Comparison of ENCODE assay signal across 18 cellular contexts in genomic region chr2:112814278-112814677, GRCh38. TPM values are rescaled to one million over a fixed set of nuclear protein-coding genes. Genes with fewer than 3 reads are reported as not detected.
DNase-seq lines count a peak whose midpoint lies in the region; ATAC-seq, FAIRE-seq and TF ChIP-seq lines count a peak whose summit lies in the region.
"Had no signal": no experiment of that assay in that cellular context is flagged by ENCODE, and none has a peak within 500 bp of the region (broad histone marks: within the 10 kb centered on the region; RNA-seq: fewer than 3 reads in every experiment).

No MANE protein-coding gene starts in this region.

- no peak overlapping the region for H2BK15ac ChIP-seq in H1 (ENCODE audit: low read length)

- H2AK5ac ChIP-seq in H1 (ENCODE audit: low read depth, low read length) = no peak overlapping the region; the same call in 1 of the 2 replicates

- WGBS in H1 (ENCODE audit: extremely low coverage in 1 of 2, insufficient coverage in 1 of 2, insufficient read length in 1 of 2, insufficient replicate concordance in 2 of 2, low coverage in 1 of 2, low lambda C conversion rate in 2 of 2, missing lambda C conversion rate in 1 of 2), 2 experiments = 45% methylated on average over 2 of the region's 2 CpGs; no CpG with 5 or more reads in 1 of the 2 experiments

- peak overlapping the region; percentile 66; the same call in 1 of the 2 replicates for H2BK20ac ChIP-seq in H1 (ENCODE audit: low read length)

- H3K9ac ChIP-seq in H1 (replicated peaks in 1 of 4; ENCODE audit: extremely low read depth in 1 of 4, low read depth in 3 of 4, low read length in 3 of 4) = no peak overlapping the region

- peak overlapping the region; percentile 94 for H3K27ac Mint-ChIP-seq in mesothelial cell of epicardium
- H3K27ac Mint-ChIP-seq: CD14-positive monocyte had no signal

- H3K4me1 Mint-ChIP-seq in mesothelial cell of epicardium = peaks cover 37% of the 10 kb centered on the region

- H4K8ac ChIP-seq in H1 (ENCODE audit: extremely low read depth, insufficient read depth, low read length) = no peak overlapping the region

- no peak overlapping the region for H3K56ac ChIP-seq in H1 (replicated peaks; ENCODE audit: insufficient read length, low read depth, low read length)

- H3K27ac ChIP-seq in Panc1 (ENCODE audit: low read length) (no peak overlapping the region; the same call in 1 of the 2 replicates), H1 (ENCODE audit: low read depth, low read length) (no peak overlapping the region)
- H3K27ac ChIP-seq: cardiac muscle cell, lower lobe of right lung, thoracic aorta had no signal

- H4K91ac ChIP-seq in H1 (replicated peaks; ENCODE audit: insufficient read length, low read length) = no peak overlapping the region

- peak overlapping the region; percentile 69; the same call in 1 of the 2 replicates for H2BK5ac ChIP-seq in H1 (ENCODE audit: low read depth, low read length)

- H3K79me1 ChIP-seq in H1 (ENCODE audit: low read depth, low read length) = no peaks in the 10 kb centered on the region

- H4K20me1 ChIP-seq in H1 (replicated peaks in 1 of 2; ENCODE audit: control insufficient read depth in 1 of 2, insufficient read depth in 2 of 2, low read length in 2 of 2) = no peaks in the 10 kb centered on the region

- H3K4me1 ChIP-seq in Panc1 (ENCODE audit: control insufficient read depth, insufficient read depth, low read length) (no peaks in the 10 kb centered on the region), H1 (replicated peaks in 1 of 4; ENCODE audit: control insufficient read depth in 3 of 4, insufficient read depth in 4 of 4, low read length in 3 of 4) (peaks cover 0 to 30% (median 8%) of the 10 kb centered on the region in 4 experiments; a peak in 6 of 7 replicates)

- no peak overlapping the region for H4K5ac ChIP-seq in H1 (ENCODE audit: insufficient read length, low read depth, low read length)

- H3K18ac ChIP-seq in H1 (ENCODE audit: extremely low read depth, low read length) = 0 out of 2 replicates have a peak overlapping the region, but pooled peaks have one; percentile 10

- BruUV-seq in Panc1 (replicated peaks; lab: Mats Ljungman, UMichigan) = no TSS peak

- H3K4me2 ChIP-seq in H1 (ENCODE audit: insufficient read depth in 1 of 2, low read depth in 2 of 2, low read length in 2 of 2) = peak overlapping the region; percentile 20 to 46; a peak in 2 of 4 replicates

- no peak overlapping the region for H3K23ac ChIP-seq in H1 (ENCODE audit: insufficient read length)

- CTCF ChIA-PET in Panc1 (lab: Charles Lee) = no interaction called here
- CTCF ChIA-PET in H1 (lab: Charles Lee; ENCODE audit: partially characterized antibody) = interaction anchor here (1.2 to 2.1 kb wide), 5 partner anchors 13 to 71 kb away, joined by 3 to 8 read pairs (median 4); partner anchors contain the start of gene IL1B

- in situ Hi-C loops in Panc1 (cut with HindIII; ENCODE audit: low pct_unique_long_range_greater_than_20kb, low sequenced_read_pairs) = no loop called here

- no peaks in the 10 kb centered on the region for H3K9me3 Mint-ChIP-seq in mesothelial cell of epicardium

- ATAC-seq in Panc1 (peak; percentile 83), HG03460 (IDR thresholded peaks at IDR 0.05; ENCODE audit: unreplicated experiment) (no peak)
- ATAC-seq: lower lobe of right lung had no signal

- H3K14ac ChIP-seq in H1 (ENCODE audit: insufficient read length) = no peak overlapping the region

- FAIRE-seq in H1 (lab: Jason Lieb, UNC) = no peak
- FAIRE-seq: RCC 7860 had no signal

- POLR2A ChIA-PET in Panc1 (lab: Charles Lee) (no interaction called here), H1 (lab: Charles Lee; ENCODE audit: partially characterized antibody) (interaction anchor here (0.6 to 0.8 kb wide), 2 partner anchors 32 to 323 kb away, joined by 3 read pairs; no protein-coding TSS in a partner anchor)

- peak; percentile 75 for DNase-seq in AG20443 (ENCODE audit: low spot score)
- no peak for DNase-seq in Panc1 (ENCODE audit: low read depth, low spot score)
- peak in 1 of 2 experiments; percentile 46 for DNase-seq in H1 (ENCODE audit: low read depth in 1 of 2, low spot score in 2 of 2)
- no peak for DNase-seq in mesothelial cell of epicardium (ENCODE audit: low spot score in 2 of 2, unreplicated experiment in 2 of 2)
- DNase-seq in NCI-H2227 (lab: John Stamatoyannopoulos, UW; ENCODE audit: unreplicated experiment) = no peak
- no peak for DNase-seq in erythroblast (lab: John Stamatoyannopoulos, UW)
- DNase-seq in stimulated activated CD4-positive, alpha-beta T cell treated with anti-CD3 and anti-CD28 coated beads, Interleukin-2, amount 100 ng/mL, for 48 hours = no peak
- DNase-seq: activated T-cell treated with anti-CD3 and anti-CD28 coated beads for 4 hours, foreskin melanocyte, lower lobe of right lung, NCI-H345 had no signal

- H2AFZ ChIP-seq in H1 (ENCODE audit: low read length) = 0 out of 2 replicates have a peak overlapping the region, but pooled peaks have one; percentile 2

- H3K9me3 ChIP-seq in Panc1 (ENCODE audit: control insufficient read depth, insufficient read depth, low read depth, low read length) (no peaks in the 10 kb centered on the region), H1 (ENCODE audit: insufficient read depth in 2 of 2, low read depth in 1 of 2, low read length in 1 of 2) (no peaks in the 10 kb centered on the region)
- H3K9me3 ChIP-seq: HAP-1, lower lobe of right lung, thoracic aorta had no signal

- peak overlapping the region; percentile 91 for H2BK12ac ChIP-seq in H1 (ENCODE audit: low read depth, low read length)

- H2BK120ac ChIP-seq in H1 (replicated peaks; ENCODE audit: low read depth, low read length) = no peak overlapping the region

- no peak for TF ChIP-seq RAD21 in H1 (IDR thresholded peaks at IDR 0.05 in 1 of 2, conservative IDR thresholded peaks at IDR 0.05 in 1 of 2; ENCODE audit: low read depth in 2 of 2, low read length in 2 of 2)

- H3K4me3 ChIP-seq in Panc1 (ENCODE audit: low read depth in 2 of 2, low read length in 2 of 2) = no peak overlapping the region
- H3K4me3 ChIP-seq in H1 (ENCODE audit: extremely low read depth in 1 of 4, insufficient read depth in 2 of 4, low read depth in 3 of 4, low read length in 4 of 4) = no peak overlapping the region
- H3K4me3 ChIP-seq: cardiac muscle cell, HAP-1, lower lobe of right lung, thoracic aorta had no signal

- no peaks in the 10 kb centered on the region for H3K36me3 Mint-ChIP-seq in mesothelial cell of epicardium
- H3K36me3 Mint-ChIP-seq: CD14-positive monocyte had no signal

- no peak for TF ChIP-seq POLR2A in H1 (IDR thresholded peaks at IDR 0.05; ENCODE audit: control extremely low read depth in 1 of 2, low read depth in 2 of 2, low read length in 2 of 2)
- no peak for TF ChIP-seq POLR2A in erythroblast (IDR thresholded peaks at IDR 0.05; ENCODE audit: low read length)

- H3K4ac ChIP-seq in H1 (replicated peaks; ENCODE audit: insufficient read length, low read depth, low read length) = no peak overlapping the region

- H3K27me3 Mint-ChIP-seq in mesothelial cell of epicardium (ENCODE audit: low read depth) = no peaks in the 10 kb centered on the region

- no peaks in the 10 kb centered on the region for H3K36me3 ChIP-seq in Panc1 (ENCODE audit: control insufficient read depth, insufficient read depth, low read length)
- H3K36me3 ChIP-seq in H1 (ENCODE audit: control insufficient read depth in 2 of 4, insufficient read depth in 4 of 4, low read length in 3 of 4) = no peaks in the 10 kb centered on the region
- H3K36me3 ChIP-seq: cardiac muscle cell, HAP-1, lower lobe of right lung, thoracic aorta had no signal

- no peaks in the 10 kb centered on the region for H3K23me2 ChIP-seq in H1 (ENCODE audit: low read depth, low read length)

- intact Hi-C loops in Panc1 (cut with micrococcal nuclease; ENCODE audit: unreplicated experiment) = no loop called here

- no peaks in the 10 kb centered on the region for H3K79me2 ChIP-seq in H1 (ENCODE audit: control insufficient read depth in 1 of 2, insufficient read depth in 2 of 2, low read length in 2 of 2)

- TF ChIP-seq CTCF in Panc1 (IDR thresholded peaks at IDR 0.05) = no peak
- peak in 1 of 3 experiments; percentile 17; a peak in 1 of 4 replicates for TF ChIP-seq CTCF in H1 (IDR thresholded peaks at IDR 0.05; ENCODE audit: control extremely low read depth in 1 of 3, insufficient read depth in 1 of 3, low read depth in 1 of 3, low read length in 3 of 3)
- TF ChIP-seq CTCF in mesothelial cell of epicardium (IDR thresholded peaks at IDR 0.05; ENCODE audit: unreplicated experiment) = no peak

- TF ChIP-seq EP300 in H1 (IDR thresholded peaks at IDR 0.05; ENCODE audit: borderline replicate concordance in 1 of 2, low read depth in 2 of 2, low read length in 2 of 2) = no peak

- H3K27me3 ChIP-seq in Panc1 (ENCODE audit: control insufficient read depth, insufficient read depth, low read length) (no peaks in the 10 kb centered on the region), H1 (replicated peaks in 1 of 4; ENCODE audit: control insufficient read depth in 3 of 4, extremely low read depth in 1 of 4, insufficient read depth in 3 of 4, low read length in 3 of 4) (no peaks in the 10 kb centered on the region)
- H3K27me3 ChIP-seq: cardiac muscle cell had no signal

- no peak overlapping the region for H3K4me3 Mint-ChIP-seq in mesothelial cell of epicardium
- H3K4me3 Mint-ChIP-seq: CD14-positive monocyte had no signal

RNA-seq across cellular contexts. Expression of gene IL1B, which starts 22.3 kb away (rescaled TPM):
- total RNA-seq in Panc1 (2021; ENCODE audit: unreplicated experiment) (not detected), mesothelial cell of epicardium (1.3 to 1.7 TPM (median 1.4 TPM) in 3 replicates)
- polyA plus RNA-seq in Panc1 (2012; ENCODE audit: insufficient read length) = not detected
- total RNA-seq in H1 (2021; fragmentation: NEBNext Ultra II Directional; extraction: Animal tissue kit (Norgen Biotek cat#: 25700)) = not detected in 2 replicates
- polyA plus RNA-seq in H1 (2011; rRNA removed) = not detected in 2 replicates
- polyA plus RNA-seq in H1 (2011; cell fraction: cytosol; rRNA removed) = 0.12 TPM
- polyA plus RNA-seq in H1 (2011; cell fraction: nucleus; rRNA removed) = not detected
- not detected in 4 replicates for polyA plus RNA-seq in H1 (2012, experiment 1 of 2)
- not detected for polyA plus RNA-seq in H1 (2012, experiment 2 of 2)
- polyA plus RNA-seq in H1 (2013, experiment 1 of 2) = not detected
- not detected for polyA plus RNA-seq in H1 (2013, experiment 2 of 2)
- polyA minus RNA-seq in H1 (2011; rRNA and poly(A)+ RNA removed) = 1.5 TPM in 1 of 2 replicates, not detected in the other
- not detected for polyA minus RNA-seq in H1 (2011; cell fraction: cytosol; rRNA and poly(A)+ RNA removed)
- not detected for polyA minus RNA-seq in H1 (2011; cell fraction: nucleus; rRNA and poly(A)+ RNA removed)
- total RNA-seq: cardiac muscle cell, pulmonary artery endothelial cell had no signal
- polyA plus RNA-seq: cardiac muscle cell had no signal

RNA-seq across cellular contexts. Expression of gene IL1A, which starts 30.0 kb away (rescaled TPM):
- not detected for total RNA-seq in Panc1 (2021; ENCODE audit: unreplicated experiment)
- not detected for polyA plus RNA-seq in Panc1 (2012; ENCODE audit: insufficient read length)
- total RNA-seq in H1 (2021; fragmentation: NEBNext Ultra II Directional; extraction: Animal tissue kit (Norgen Biotek cat#: 25700)) = 0.34 and 0.74 TPM in 2 replicates
- polyA plus RNA-seq in H1 (2011; rRNA removed) = 0.25 and 0.32 TPM in 2 replicates
- 0.25 TPM for polyA plus RNA-seq in H1 (2011; cell fraction: cytosol; rRNA removed)
- 0.07 TPM for polyA plus RNA-seq in H1 (2011; cell fraction: nucleus; rRNA removed)
- polyA plus RNA-seq in H1 (2012, experiment 1 of 2) = 0.21 to 0.69 TPM (median 0.60 TPM) in 4 replicates
- not detected for polyA plus RNA-seq in H1 (2012, experiment 2 of 2)
- 0.51 TPM for polyA plus RNA-seq in H1 (2013, experiment 1 of 2)
- 0.55 TPM for polyA plus RNA-seq in H1 (2013, experiment 2 of 2)
- 0.37 and 0.41 TPM in 2 replicates for polyA minus RNA-seq in H1 (2011; rRNA and poly(A)+ RNA removed)
- polyA minus RNA-seq in H1 (2011; cell fraction: cytosol; rRNA and poly(A)+ RNA removed) = not detected
- polyA minus RNA-seq in H1 (2011; cell fraction: nucleus; rRNA and poly(A)+ RNA removed) = 0.60 TPM
- 3.9 to 4.8 TPM (median 4.4 TPM) in 3 replicates for total RNA-seq in mesothelial cell of epicardium
- total RNA-seq: cardiac muscle cell had no signal
- polyA plus RNA-seq: cardiac muscle cell had no signal

RNA-seq across cellular contexts. Expression of gene CKAP2L, which starts 49.9 kb away (rescaled TPM):
- total RNA-seq in Panc1 (2021; ENCODE audit: unreplicated experiment) = 27.0 TPM
- polyA plus RNA-seq in Panc1 (2012; ENCODE audit: insufficient read length) = 3.9 TPM
- 19.3 and 20.7 TPM in 2 replicates for total RNA-seq in H1 (2021; fragmentation: NEBNext Ultra II Directional; extraction: Animal tissue kit (Norgen Biotek cat#: 25700))
- 1.6 and 2.5 TPM in 2 replicates for polyA plus RNA-seq in H1 (2011; rRNA removed)
- 4.1 TPM for polyA plus RNA-seq in H1 (2011; cell fraction: cytosol; rRNA removed)
- 4.1 TPM for polyA plus RNA-seq in H1 (2011; cell fraction: nucleus; rRNA removed)
- 5.7 to 11.6 TPM (median 6.5 TPM) in 4 replicates for polyA plus RNA-seq in H1 (2012, experiment 1 of 2)
- polyA plus RNA-seq in H1 (2012, experiment 2 of 2) = 0.55 TPM
- polyA plus RNA-seq in H1 (2013, experiment 1 of 2) = 12.2 TPM
- 11.0 TPM for polyA plus RNA-seq in H1 (2013, experiment 2 of 2)
- polyA minus RNA-seq in H1 (2011; rRNA and poly(A)+ RNA removed) = 7.0 and 12.7 TPM in 2 replicates
- 5.7 TPM for polyA minus RNA-seq in H1 (2011; cell fraction: cytosol; rRNA and poly(A)+ RNA removed)
- 18.7 TPM for polyA minus RNA-seq in H1 (2011; cell fraction: nucleus; rRNA and poly(A)+ RNA removed)
- 8.4 to 8.9 TPM (median 8.6 TPM) in 3 replicates for total RNA-seq in mesothelial cell of epicardium
